Comparison of ENCODE assay signal across 8 cellular contexts in genomic region chr11:61834278-61835004, GRCh38. TPM values are rescaled to one million over a fixed set of nuclear protein-coding genes. Genes with fewer than 3 reads are reported as not detected.
A peak's percentile ranks its signal among the peaks of the same experiment; 100 is the strongest.
DNase-seq lines count a peak whose midpoint lies in the region; ATAC-seq, FAIRE-seq and TF ChIP-seq lines count a peak whose summit lies in the region.

No MANE protein-coding gene starts in this region.

- peaks cover 72% of the 10 kb centered on the region for H3K4me1 ChIP-seq in A673 (ENCODE audit: insufficient read depth, low read length, poor library complexity, severe bottlenecking)

- H3K9me3 ChIP-seq in A673 (ENCODE audit: low read depth, low read length, poor library complexity, severe bottlenecking), result no peaks in the 10 kb centered on the region

- H3K4me1 Mint-ChIP-seq in activated T-cell treated with anti-CD3 and anti-CD28 coated beads, Interleukin-2, amount 50 U/mL, for 4 hours (ENCODE audit: low read depth), result peaks cover 22% of the 10 kb centered on the region
- H3K4me1 Mint-ChIP-seq in glutamatergic neuron (ENCODE audit: low read depth, unreplicated experiment), result peaks cover 46% of the 10 kb centered on the region

- H3K4me3 Mint-ChIP-seq in activated T-cell treated with anti-CD3 and anti-CD28 coated beads, Interleukin-2, amount 50 U/mL, for 4 hours, result no peak overlapping the region
- peak overlapping the region; percentile 83 for H3K4me3 Mint-ChIP-seq in glutamatergic neuron (ENCODE audit: unreplicated experiment)

- POLR2A ChIA-PET in A673 (lab: Charles Lee; ENCODE audit: low non-redundant PET), result no interaction called here

- CTCF ChIA-PET in A673 (lab: Charles Lee), result interaction anchor here (1.1 to 1.6 kb wide), 2 partner anchors 37 to 113 kb away, joined by 8 to 11 read pairs; no protein-coding TSS in a partner anchor

- DNase-seq in A673 (ENCODE audit: low spot score) (peak; percentile 99), GM18507 (ENCODE audit: extremely low spot score, insufficient read length, low read depth) (no peak), NCI-H2107 (lab: John Stamatoyannopoulos, UW) (peak; percentile 48), glutamatergic neuron (peak; percentile 43), retina (peak; percentile 42), globus pallidus (ENCODE audit: low spot score) (no peak)
- DNase-seq in activated T-cell treated with anti-CD3 and anti-CD28 coated beads, Interleukin-2, amount 50 U/mL, for 4 hours, result no peak

- ATAC-seq in HG02852 (IDR thresholded peaks at IDR 0.05; ENCODE audit: unreplicated experiment), result peak; percentile 92
- ATAC-seq in activated T-cell treated with anti-CD3 and anti-CD28 coated beads, Interleukin-2, amount 50 U/mL, for 4 hours, result peak; percentile 88 to 90

- H3K9me3 Mint-ChIP-seq in activated T-cell treated with anti-CD3 and anti-CD28 coated beads, Interleukin-2, amount 50 U/mL, for 4 hours, result no peaks in the 10 kb centered on the region
- H3K9me3 Mint-ChIP-seq in glutamatergic neuron (ENCODE audit: unreplicated experiment), result peaks cover 11% of the 10 kb centered on the region

- H3K27ac Mint-ChIP-seq in glutamatergic neuron (ENCODE audit: unreplicated experiment), result peak overlapping the region; percentile 94

- H3K36me3 ChIP-seq in A673 (ENCODE audit: insufficient read depth, low read length, poor library complexity, severe bottlenecking), result peaks cover 89% of the 10 kb centered on the region

- H3K27me3 ChIP-seq in A673 (replicated peaks; ENCODE audit: insufficient read depth, low read depth, low read length, poor library complexity), result no peaks in the 10 kb centered on the region

- TSS peak; percentile 94 for BruUV-seq in A673 (replicated peaks; lab: Mats Ljungman, UMichigan)

- H3K36me3 Mint-ChIP-seq in activated T-cell treated with anti-CD3 and anti-CD28 coated beads, Interleukin-2, amount 50 U/mL, for 4 hours (ENCODE audit: insufficient read depth), result no peaks in the 10 kb centered on the region
- H3K36me3 Mint-ChIP-seq in glutamatergic neuron (ENCODE audit: unreplicated experiment), result peaks cover under 1% of the 10 kb centered on the region

- peak overlapping the region; percentile 97 for H3K27ac ChIP-seq in A673 (ENCODE audit: low read depth, low read length, poor library complexity, severe bottlenecking)

- TF ChIP-seq CTCF in A673 (conservative IDR thresholded peaks at IDR 0.05; ENCODE audit: low read depth, low read length), result no peak
- no peak for TF ChIP-seq CTCF in glutamatergic neuron (IDR thresholded peaks at IDR 0.05; ENCODE audit: partially characterized antibody, unreplicated experiment)

- H3K27me3 Mint-ChIP-seq in activated T-cell treated with anti-CD3 and anti-CD28 coated beads, Interleukin-2, amount 50 U/mL, for 4 hours (ENCODE audit: low read depth), result peaks cover 13% of the 10 kb centered on the region
- H3K27me3 Mint-ChIP-seq in glutamatergic neuron (ENCODE audit: unreplicated experiment), result peaks cover 15% of the 10 kb centered on the region

- peak; percentile 91 for FAIRE-seq in GM18507 (lab: Jason Lieb, UNC)

- peak overlapping the region; percentile 96 for H3K4me3 ChIP-seq in A673 (ENCODE audit: low read depth, low read length, poor library complexity, severe bottlenecking)

- intact Hi-C loops in A673 (cut with micrococcal nuclease; ENCODE audit: unreplicated experiment), result no loop called here

RNA-seq across cellular contexts. Expression of gene FADS2, which starts 6.3 kb away (rescaled TPM):
- total RNA-seq in A673 (2021) (1,097 and 1,272 TPM in 2 replicates), glutamatergic neuron (ENCODE audit: unreplicated experiment) (701 TPM)
- total RNA-seq in activated T-cell treated with anti-CD3 and anti-CD28 coated beads, Interleukin-2, amount 50 U/mL, for 4 hours, result 1 to 10 TPM; 2.5 to 3.6 (median 3.1) TPM

RNA-seq across cellular contexts. Expression of gene FADS1, which starts 17.6 kb away (rescaled TPM):
- total RNA-seq in A673 (2021), result 442 and 490 TPM in 2 replicates
- 1 to 10 TPM; 2.1 to 3.5 (median 3.3) TPM for total RNA-seq in activated T-cell treated with anti-CD3 and anti-CD28 coated beads, Interleukin-2, amount 50 U/mL, for 4 hours
- 155 TPM for total RNA-seq in glutamatergic neuron (ENCODE audit: unreplicated experiment)

RNA-seq across cellular contexts. Expression of gene FEN1, which starts 41.7 kb away (rescaled TPM):
- total RNA-seq in A673 (2021) (140 and 152 TPM in 2 replicates), glutamatergic neuron (ENCODE audit: unreplicated experiment) (15.2 TPM)
- total RNA-seq in activated T-cell treated with anti-CD3 and anti-CD28 coated beads, Interleukin-2, amount 50 U/mL, for 4 hours, result 100 to 1,000 TPM in 1 of 3 donors, 10 to 100 TPM in 2; 92.8 to 108 (median 94.2) TPM

RNA-seq across cellular contexts. Expression of gene TMEM258, which starts 42.0 kb away (rescaled TPM):
- total RNA-seq in A673 (2021) (138 and 139 TPM in 2 replicates), glutamatergic neuron (ENCODE audit: unreplicated experiment) (82.7 TPM)
- total RNA-seq in activated T-cell treated with anti-CD3 and anti-CD28 coated beads, Interleukin-2, amount 50 U/mL, for 4 hours, result 100 to 1,000 TPM; 139 to 143 (median 142) TPM

RNA-seq across cellular contexts. Expression of gene FADS3, which starts 56.9 kb away (rescaled TPM):
- 23.3 and 28.1 TPM in 2 replicates for total RNA-seq in A673 (2021)
- total RNA-seq in activated T-cell treated with anti-CD3 and anti-CD28 coated beads, Interleukin-2, amount 50 U/mL, for 4 hours, result 1 to 10 TPM; 2.6 to 4.1 (median 2.8) TPM
- total RNA-seq in glutamatergic neuron (ENCODE audit: unreplicated experiment), result 9.7 TPM

Comparison
In these comparisons a context has a peak if more than half of its experiments do, and no peak if none do; other contexts are left out.
1. DNase-seq: peak in A673 (single experiment), NCI-H2107 (single experiment), glutamatergic neuron (single experiment) and retina (single experiment); none in GM18507 (single experiment), activated T-cell treated with anti-CD3 and anti-CD28 coated beads, Interleukin-2, amount 50 U/mL, for 4 hours (single experiment) and globus pallidus (single experiment).
2. RNA of gene FADS2, which starts 6.3 kb away (total RNA-seq): 1,097 to 1,272 TPM in A673 and 701 TPM in glutamatergic neuron (single experiment); 2.5 to 3.6 TPM in activated T-cell treated with anti-CD3 and anti-CD28 coated beads, Interleukin-2, amount 50 U/mL, for 4 hours; every median in the first group is over 100 times any median in the second.
3. RNA of gene FADS1, which starts 17.6 kb away (total RNA-seq): 442 to 490 TPM in A673 and 155 TPM in glutamatergic neuron (single experiment); 2.1 to 3.5 TPM in activated T-cell treated with anti-CD3 and anti-CD28 coated beads, Interleukin-2, amount 50 U/mL, for 4 hours; every median in the first group is over 10 times any median in the second.